ENCODE assay signal across 23 cellular contexts in genomic region chrY:7122202-7122601, GRCh38.
DNase-seq lines count a peak whose midpoint lies in the region; ATAC-seq and TF ChIP-seq lines count a peak whose summit lies in the region.
"Had no signal": no experiment of that assay in that cellular context is flagged by ENCODE, and none has a peak within 500 bp of the region (broad histone marks: within the 10 kb centered on the region; RNA-seq: fewer than 3 reads in every experiment).

No MANE protein-coding gene starts in this region.

- H3K27ac ChIP-seq in RWPE2 (ENCODE audit: poor library complexity, severe bottlenecking), result peak overlapping the region; percentile 27
- H3K27ac ChIP-seq: BLaER1 had no signal

- peaks cover 8% of the 10 kb centered on the region for H3K4me1 ChIP-seq in RWPE2 (ENCODE audit: insufficient read depth, poor library complexity, severe bottlenecking)
- H3K4me1 ChIP-seq: BE2C, BLaER1 had no signal

- H3K4me3 ChIP-seq in RWPE2 (ENCODE audit: severe bottlenecking) (no peak overlapping the region), epithelial cell of esophagus (ENCODE audit: low read length) (no peak overlapping the region)
- H3K4me3 ChIP-seq: BLaER1, GM12878 had no signal

- H3K9me3 ChIP-seq in RWPE2 (ENCODE audit: severe bottlenecking), result no peaks in the 10 kb centered on the region
- H3K9me3 ChIP-seq: BE2C, BLaER1 had no signal

- TF ChIP-seq CTCF in RWPE2 (IDR thresholded peaks at IDR 0.05; ENCODE audit: poor library complexity, severe bottlenecking) (no peak), epithelial cell of esophagus (IDR thresholded peaks at IDR 0.05; ENCODE audit: insufficient read depth, low read depth, low read length, missing control alignments) (no peak), glutamatergic neuron (IDR thresholded peaks at IDR 0.05; ENCODE audit: partially characterized antibody, unreplicated experiment) (no peak)

- no peaks in the 10 kb centered on the region for H3K27me3 ChIP-seq in RWPE2 (ENCODE audit: insufficient read depth, poor library complexity, severe bottlenecking)
- H3K27me3 ChIP-seq: BE2C, BLaER1 had no signal

- H3K4me1 Mint-ChIP-seq in glutamatergic neuron (ENCODE audit: low read depth, unreplicated experiment), result peaks cover 5% of the 10 kb centered on the region
- H3K4me1 Mint-ChIP-seq: CD14-positive monocyte had no signal

- DNase-seq in RWPE2 (ENCODE audit: low spot score), result no peak
- peak; percentile 35 for DNase-seq in epithelial cell of esophagus (ENCODE audit: low read depth)
- no peak for DNase-seq in inferior parietal cortex (ENCODE audit: extremely low spot score)
- no peak for DNase-seq in glutamatergic neuron
- DNase-seq in NCI-H1436 treated with DMSO at 0.1 percent for 48 hours (lab: John Stamatoyannopoulos, UW), result no peak
- DNase-seq: 8988T; ACHN; BE2C; C1 segment of cervical spinal cord; CD4-positive, alpha-beta memory T cell; CD4-positive, CD25-positive, alpha-beta regulatory T cell; CD8-positive, alpha-beta memory T cell; COR-L47; DMS 273 treated with DMSO at 0.1 percent for 48 hours; DMS153; DMS53; DMS79; DND-41; EL; GDM1 had no signal

- H3K36me3 Mint-ChIP-seq in glutamatergic neuron (ENCODE audit: unreplicated experiment), result no peaks in the 10 kb centered on the region
- H3K36me3 Mint-ChIP-seq: CD14-positive monocyte; CD4-positive, alpha-beta memory T cell; CD4-positive, CD25-positive, alpha-beta regulatory T cell; CD8-positive, alpha-beta memory T cell had no signal

- H3K4me3 Mint-ChIP-seq in glutamatergic neuron (ENCODE audit: unreplicated experiment), result no peak overlapping the region
- H3K4me3 Mint-ChIP-seq: CD14-positive monocyte; CD4-positive, alpha-beta memory T cell; CD8-positive, alpha-beta memory T cell had no signal

- H3K36me3 ChIP-seq in RWPE2 (ENCODE audit: low read depth), result no peaks in the 10 kb centered on the region
- H3K36me3 ChIP-seq: BE2C, BLaER1 had no signal

- peak; percentile 95 for ATAC-seq in RWPE2 (ENCODE audit: low read depth)
- ATAC-seq: GM12878 had no signal

- H3K9me3 Mint-ChIP-seq in glutamatergic neuron (ENCODE audit: unreplicated experiment), result peaks cover 1% of the 10 kb centered on the region
- H3K9me3 Mint-ChIP-seq: CD4-positive, alpha-beta memory T cell; CD4-positive, CD25-positive, alpha-beta regulatory T cell; CD8-positive, alpha-beta memory T cell had no signal

- H3K27me3 Mint-ChIP-seq in glutamatergic neuron (ENCODE audit: unreplicated experiment), result peaks cover 2% of the 10 kb centered on the region
- H3K27me3 Mint-ChIP-seq: CD4-positive, alpha-beta memory T cell; CD8-positive, alpha-beta memory T cell had no signal

- no peak overlapping the region for H3K27ac Mint-ChIP-seq in glutamatergic neuron (ENCODE audit: unreplicated experiment)
- H3K27ac Mint-ChIP-seq: CD14-positive monocyte; CD4-positive, alpha-beta memory T cell; CD4-positive, CD25-positive, alpha-beta regulatory T cell; CD8-positive, alpha-beta memory T cell had no signal
